In the genomic region with DNA sequence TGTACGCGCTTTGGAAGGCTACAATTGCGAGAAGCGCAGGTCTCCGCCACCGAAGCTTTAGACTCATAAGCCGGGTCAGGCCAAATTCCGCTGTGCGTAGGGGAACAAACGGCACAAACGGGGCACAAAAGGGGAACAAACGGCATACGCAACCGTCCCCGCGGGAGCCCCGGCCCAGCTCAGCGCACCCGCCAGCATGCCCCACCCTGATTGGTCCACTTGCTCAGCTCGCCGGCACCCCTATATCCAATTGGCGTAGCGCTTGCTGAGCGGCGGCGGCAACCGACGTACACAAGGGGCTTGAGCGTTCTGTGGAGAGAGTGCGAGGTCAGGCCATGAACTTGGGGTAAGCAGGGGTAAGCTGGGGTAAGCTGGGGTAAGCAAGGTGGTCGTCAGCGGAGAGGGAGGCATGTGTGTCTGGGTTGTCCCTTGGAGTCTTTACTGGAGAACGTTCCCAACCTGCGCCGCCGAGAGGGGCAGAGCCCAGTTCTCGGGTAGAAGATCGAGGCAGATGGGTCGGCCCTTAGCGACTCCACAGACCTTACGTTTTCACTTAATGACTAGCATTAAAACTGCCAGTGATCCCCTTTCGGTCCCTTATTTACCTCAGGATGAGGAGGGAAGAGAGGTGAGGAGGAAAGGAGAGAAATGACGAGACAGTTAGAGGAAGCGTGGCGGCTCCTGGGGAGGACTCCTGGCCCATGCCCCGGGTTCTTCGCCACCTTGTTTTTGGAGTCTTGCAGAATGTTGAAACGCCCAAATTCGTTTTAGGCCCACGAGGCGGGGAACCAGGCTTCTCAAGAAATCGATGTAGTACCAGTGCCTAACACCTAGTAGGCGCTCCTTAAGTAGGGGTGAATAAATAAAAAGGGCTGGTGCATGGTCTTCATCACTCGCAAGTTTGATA, we compare ENCODE assay signal across 1 cellular context.
A peak's percentile ranks its signal among the peaks of the same experiment; 100 is the strongest.
TF ChIP-seq lines count a peak whose summit lies in the region.

A gene (plus strand): TSS at position 268 of the 907 bp plus-strand sequence. CDS start 68 bp downstream, at position 336.

TF ChIP-seq in HepG2, 621 proteins besides CTCF, POLR2A, EP300 and RAD21 (continued from another document and continues in another):
- TF ChIP-seq, protein P1, sequence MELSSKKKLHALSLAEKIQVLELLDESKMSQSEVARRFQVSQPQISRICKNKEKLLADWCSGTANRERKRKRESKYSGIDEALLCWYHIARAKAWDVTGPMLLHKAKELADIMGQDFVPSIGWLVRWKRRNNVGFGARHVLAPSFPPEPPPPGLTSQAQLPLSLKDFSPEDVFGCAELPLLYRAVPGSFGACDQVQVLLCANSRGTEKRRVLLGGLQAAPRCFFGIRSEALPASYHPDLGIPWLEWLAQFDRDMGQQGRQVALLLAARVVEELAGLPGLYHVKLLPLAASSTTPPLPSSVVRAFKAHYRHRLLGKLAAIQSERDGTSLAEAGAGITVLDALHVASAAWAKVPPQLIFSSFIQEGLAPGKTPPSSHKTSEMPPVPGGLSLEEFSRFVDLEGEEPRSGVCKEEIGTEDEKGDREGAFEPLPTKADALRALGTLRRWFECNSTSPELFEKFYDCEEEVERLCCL (CRISPR knock-in tag; IDR thresholded peaks at IDR 0.05; ENCODE audit: borderline replicate concordance): no peak
- no peak for TF ChIP-seq NCOA5 (CRISPR knock-in tag; IDR thresholded peaks at IDR 0.05)
- no peak for TF ChIP-seq ZBTB7A (CRISPR knock-in tag; IDR thresholded peaks at IDR 0.05)
- TF ChIP-seq MXD4 (CRISPR knock-in tag; IDR thresholded peaks at IDR 0.05): no peak; the same call in none of the 2 replicates
- TF ChIP-seq NR2C2 (CRISPR knock-in tag; IDR thresholded peaks at IDR 0.05; ENCODE audit: borderline replicate concordance): peak; percentile 61
- peak; percentile 59 for TF ChIP-seq GATAD2A (CRISPR knock-in tag; IDR thresholded peaks at IDR 0.05)
- 0 out of 2 replicates have a peak, but pooled peaks have one; percentile 17 for TF ChIP-seq ZNF205 (CRISPR knock-in tag; IDR thresholded peaks at IDR 0.05)
- peak; percentile 37; the same call in 1 of the 2 replicates for TF ChIP-seq ZNF761 (CRISPR knock-in tag; conservative IDR thresholded peaks at IDR 0.05)
- TF ChIP-seq ZNF564 (CRISPR knock-in tag; IDR thresholded peaks at IDR 0.05): 0 out of 2 replicates have a peak, but pooled peaks have one; percentile 37
- TF ChIP-seq KLF13 (CRISPR knock-in tag; IDR thresholded peaks at IDR 0.05): no peak
- peak; percentile 57 for TF ChIP-seq MED1 (CRISPR knock-in tag; IDR thresholded peaks at IDR 0.05)
- peak; percentile 79; the same call in 1 of the 2 replicates for TF ChIP-seq ZNF724P (CRISPR knock-in tag; IDR thresholded peaks at IDR 0.05; ENCODE audit: borderline replicate concordance)
- no peak for TF ChIP-seq SCMH1 (CRISPR knock-in tag; IDR thresholded peaks at IDR 0.05; ENCODE audit: borderline replicate concordance)
- TF ChIP-seq, protein P2, sequence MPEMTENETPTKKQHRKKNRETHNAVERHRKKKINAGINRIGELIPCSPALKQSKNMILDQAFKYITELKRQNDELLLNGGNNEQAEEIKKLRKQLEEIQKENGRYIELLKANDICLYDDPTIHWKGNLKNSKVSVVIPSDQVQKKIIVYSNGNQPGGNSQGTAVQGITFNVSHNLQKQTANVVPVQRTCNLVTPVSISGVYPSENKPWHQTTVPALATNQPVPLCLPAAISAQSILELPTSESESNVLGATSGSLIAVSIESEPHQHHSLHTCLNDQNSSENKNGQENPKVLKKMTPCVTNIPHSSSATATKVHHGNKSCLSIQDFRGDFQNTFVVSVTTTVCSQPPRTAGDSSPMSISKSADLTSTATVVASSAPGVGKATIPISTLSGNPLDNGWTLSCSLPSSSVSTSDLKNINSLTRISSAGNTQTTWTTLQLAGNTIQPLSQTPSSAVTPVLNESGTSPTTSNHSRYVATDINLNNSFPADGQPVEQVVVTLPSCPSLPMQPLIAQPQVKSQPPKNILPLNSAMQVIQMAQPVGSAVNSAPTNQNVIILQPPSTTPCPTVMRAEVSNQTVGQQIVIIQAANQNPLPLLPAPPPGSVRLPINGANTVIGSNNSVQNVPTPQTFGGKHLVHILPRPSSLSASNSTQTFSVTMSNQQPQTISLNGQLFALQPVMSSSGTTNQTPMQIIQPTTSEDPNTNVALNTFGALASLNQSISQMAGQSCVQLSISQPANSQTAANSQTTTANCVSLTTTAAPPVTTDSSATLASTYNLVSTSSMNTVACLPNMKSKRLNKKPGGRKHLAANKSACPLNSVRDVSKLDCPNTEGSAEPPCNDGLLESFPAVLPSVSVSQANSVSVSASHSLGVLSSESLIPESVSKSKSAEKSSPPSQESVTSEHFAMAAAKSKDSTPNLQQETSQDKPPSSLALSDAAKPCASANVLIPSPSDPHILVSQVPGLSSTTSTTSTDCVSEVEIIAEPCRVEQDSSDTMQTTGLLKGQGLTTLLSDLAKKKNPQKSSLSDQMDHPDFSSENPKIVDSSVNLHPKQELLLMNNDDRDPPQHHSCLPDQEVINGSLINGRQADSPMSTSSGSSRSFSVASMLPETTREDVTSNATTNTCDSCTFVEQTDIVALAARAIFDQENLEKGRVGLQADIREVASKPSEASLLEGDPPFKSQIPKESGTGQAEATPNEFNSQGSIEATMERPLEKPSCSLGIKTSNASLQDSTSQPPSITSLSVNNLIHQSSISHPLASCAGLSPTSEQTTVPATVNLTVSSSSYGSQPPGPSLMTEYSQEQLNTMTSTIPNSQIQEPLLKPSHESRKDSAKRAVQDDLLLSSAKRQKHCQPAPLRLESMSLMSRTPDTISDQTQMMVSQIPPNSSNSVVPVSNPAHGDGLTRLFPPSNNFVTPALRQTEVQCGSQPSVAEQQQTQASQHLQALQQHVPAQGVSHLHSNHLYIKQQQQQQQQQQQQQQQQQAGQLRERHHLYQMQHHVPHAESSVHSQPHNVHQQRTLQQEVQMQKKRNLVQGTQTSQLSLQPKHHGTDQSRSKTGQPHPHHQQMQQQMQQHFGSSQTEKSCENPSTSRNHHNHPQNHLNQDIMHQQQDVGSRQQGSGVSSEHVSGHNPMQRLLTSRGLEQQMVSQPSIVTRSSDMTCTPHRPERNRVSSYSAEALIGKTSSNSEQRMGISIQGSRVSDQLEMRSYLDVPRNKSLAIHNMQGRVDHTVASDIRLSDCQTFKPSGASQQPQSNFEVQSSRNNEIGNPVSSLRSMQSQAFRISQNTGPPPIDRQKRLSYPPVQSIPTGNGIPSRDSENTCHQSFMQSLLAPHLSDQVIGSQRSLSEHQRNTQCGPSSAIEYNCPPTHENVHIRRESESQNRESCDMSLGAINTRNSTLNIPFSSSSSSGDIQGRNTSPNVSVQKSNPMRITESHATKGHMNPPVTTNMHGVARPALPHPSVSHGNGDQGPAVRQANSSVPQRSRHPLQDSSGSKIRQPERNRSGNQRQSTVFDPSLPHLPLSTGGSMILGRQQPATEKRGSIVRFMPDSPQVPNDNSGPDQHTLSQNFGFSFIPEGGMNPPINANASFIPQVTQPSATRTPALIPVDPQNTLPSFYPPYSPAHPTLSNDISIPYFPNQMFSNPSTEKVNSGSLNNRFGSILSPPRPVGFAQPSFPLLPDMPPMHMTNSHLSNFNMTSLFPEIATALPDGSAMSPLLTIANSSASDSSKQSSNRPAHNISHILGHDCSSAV (CRISPR knock-in tag; IDR thresholded peaks at IDR 0.05; ENCODE audit: borderline replicate concordance): no peak
- TF ChIP-seq ZNF367 (CRISPR knock-in tag; IDR thresholded peaks at IDR 0.05; ENCODE audit: borderline replicate concordance): no peak
- peak; percentile 78; the same call in 1 of the 2 replicates for TF ChIP-seq ZNF749 (CRISPR knock-in tag; IDR thresholded peaks at IDR 0.05; ENCODE audit: borderline replicate concordance)
- 0 out of 2 replicates have a peak, but pooled peaks have one; percentile 49 for TF ChIP-seq ELF3 (CRISPR knock-in tag; IDR thresholded peaks at IDR 0.05)
- TF ChIP-seq GFI1 (CRISPR knock-in tag; IDR thresholded peaks at IDR 0.05; ENCODE audit: borderline replicate concordance): no peak; the same call in 1 of the 2 replicates
- TF ChIP-seq KDM3A (CRISPR knock-in tag; IDR thresholded peaks at IDR 0.05; ENCODE audit: low read depth): 0 out of 2 replicates have a peak, but pooled peaks have one; percentile 52
- no peak for TF ChIP-seq ZEB1 (IDR thresholded peaks at IDR 0.05; ENCODE audit: insufficient replicate concordance, low read depth)
- TF ChIP-seq, protein P3, sequence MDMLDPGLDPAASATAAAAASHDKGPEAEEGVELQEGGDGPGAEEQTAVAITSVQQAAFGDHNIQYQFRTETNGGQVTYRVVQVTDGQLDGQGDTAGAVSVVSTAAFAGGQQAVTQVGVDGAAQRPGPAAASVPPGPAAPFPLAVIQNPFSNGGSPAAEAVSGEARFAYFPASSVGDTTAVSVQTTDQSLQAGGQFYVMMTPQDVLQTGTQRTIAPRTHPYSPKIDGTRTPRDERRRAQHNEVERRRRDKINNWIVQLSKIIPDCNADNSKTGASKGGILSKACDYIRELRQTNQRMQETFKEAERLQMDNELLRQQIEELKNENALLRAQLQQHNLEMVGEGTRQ (IDR thresholded peaks at IDR 0.05; ENCODE audit: low read depth, low read length): no peak
- TF ChIP-seq, protein P3 (CRISPR knock-in tag; IDR thresholded peaks at IDR 0.05; ENCODE audit: borderline replicate concordance): no peak
- TF ChIP-seq, protein P4, sequence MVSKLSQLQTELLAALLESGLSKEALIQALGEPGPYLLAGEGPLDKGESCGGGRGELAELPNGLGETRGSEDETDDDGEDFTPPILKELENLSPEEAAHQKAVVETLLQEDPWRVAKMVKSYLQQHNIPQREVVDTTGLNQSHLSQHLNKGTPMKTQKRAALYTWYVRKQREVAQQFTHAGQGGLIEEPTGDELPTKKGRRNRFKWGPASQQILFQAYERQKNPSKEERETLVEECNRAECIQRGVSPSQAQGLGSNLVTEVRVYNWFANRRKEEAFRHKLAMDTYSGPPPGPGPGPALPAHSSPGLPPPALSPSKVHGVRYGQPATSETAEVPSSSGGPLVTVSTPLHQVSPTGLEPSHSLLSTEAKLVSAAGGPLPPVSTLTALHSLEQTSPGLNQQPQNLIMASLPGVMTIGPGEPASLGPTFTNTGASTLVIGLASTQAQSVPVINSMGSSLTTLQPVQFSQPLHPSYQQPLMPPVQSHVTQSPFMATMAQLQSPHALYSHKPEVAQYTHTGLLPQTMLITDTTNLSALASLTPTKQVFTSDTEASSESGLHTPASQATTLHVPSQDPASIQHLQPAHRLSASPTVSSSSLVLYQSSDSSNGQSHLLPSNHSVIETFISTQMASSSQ (IDR thresholded peaks at IDR 0.05; ENCODE audit: low read depth): no peak
- TF ChIP-seq, protein P4 (CRISPR knock-in tag; IDR thresholded peaks at IDR 0.05; ENCODE audit: borderline replicate concordance): peak; percentile 38; the same call in 1 of the 2 replicates
- TF ChIP-seq ZNF773 (CRISPR knock-in tag; IDR thresholded peaks at IDR 0.05; ENCODE audit: borderline replicate concordance): no peak
- TF ChIP-seq ZNF432 (CRISPR knock-in tag; IDR thresholded peaks at IDR 0.05; ENCODE audit: borderline replicate concordance): no peak
- peak; percentile 74; the same call in 1 of the 2 replicates for TF ChIP-seq ZMAT3 (CRISPR knock-in tag; conservative IDR thresholded peaks at IDR 0.05)
- no peak for TF ChIP-seq ZFP1 (CRISPR knock-in tag; IDR thresholded peaks at IDR 0.05)
- no peak for TF ChIP-seq KDM6A (CRISPR knock-in tag; IDR thresholded peaks at IDR 0.05; ENCODE audit: low read depth)
- TF ChIP-seq, protein P5, sequence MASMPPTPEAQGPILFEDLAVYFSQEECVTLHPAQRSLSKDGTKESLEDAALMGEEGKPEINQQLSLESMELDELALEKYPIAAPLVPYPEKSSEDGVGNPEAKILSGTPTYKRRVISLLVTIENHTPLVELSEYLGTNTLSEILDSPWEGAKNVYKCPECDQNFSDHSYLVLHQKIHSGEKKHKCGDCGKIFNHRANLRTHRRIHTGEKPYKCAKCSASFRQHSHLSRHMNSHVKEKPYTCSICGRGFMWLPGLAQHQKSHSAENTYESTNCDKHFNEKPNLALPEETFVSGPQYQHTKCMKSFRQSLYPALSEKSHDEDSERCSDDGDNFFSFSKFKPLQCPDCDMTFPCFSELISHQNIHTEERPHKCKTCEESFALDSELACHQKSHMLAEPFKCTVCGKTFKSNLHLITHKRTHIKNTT (CRISPR knock-in tag; IDR thresholded peaks at IDR 0.05): no peak
- TF ChIP-seq ZNF768 (CRISPR knock-in tag; IDR thresholded peaks at IDR 0.05): peak; percentile 54; the same call in 1 of the 2 replicates
- no peak for TF ChIP-seq NFIB (CRISPR knock-in tag; IDR thresholded peaks at IDR 0.05; ENCODE audit: borderline replicate concordance)
- TF ChIP-seq ZNF878 (CRISPR knock-in tag; IDR thresholded peaks at IDR 0.05): no peak
- no peak for TF ChIP-seq ZFP36L1 (CRISPR knock-in tag; IDR thresholded peaks at IDR 0.05)
- TF ChIP-seq ZNF569 (CRISPR knock-in tag; IDR thresholded peaks at IDR 0.05; ENCODE audit: borderline replicate concordance): no peak
- 0 out of 2 replicates have a peak, but pooled peaks have one; percentile 49 for TF ChIP-seq FOXJ3 (CRISPR knock-in tag; IDR thresholded peaks at IDR 0.05; ENCODE audit: borderline replicate concordance)
- TF ChIP-seq CEBPB (IDR thresholded peaks at IDR 0.05; ENCODE audit: borderline replicate concordance, low read depth, low read length): 0 out of 2 replicates have a peak, but pooled peaks have one; percentile 18
- no peak for TF ChIP-seq ZNF121 (CRISPR knock-in tag; IDR thresholded peaks at IDR 0.05)
- TF ChIP-seq FOXA1 (IDR thresholded peaks at IDR 0.05): no peak
- peak; percentile 66; the same call in 1 of the 2 replicates for TF ChIP-seq FOXA1 (CRISPR knock-in tag; IDR thresholded peaks at IDR 0.05)
